ENCODE assay signal across 8 cellular contexts in genomic region chr10:42754155-42755027, GRCh38. TPM values are rescaled to one million over a fixed set of nuclear protein-coding genes. Genes with fewer than 3 reads are reported as not detected.
A peak's percentile ranks its signal among the peaks of the same experiment; 100 is the strongest.
DNase-seq lines count a peak whose midpoint lies in the region; ATAC-seq and TF ChIP-seq lines count a peak whose summit lies in the region.

No MANE protein-coding gene starts in this region.

- H3K9me3 Mint-ChIP-seq in activated T-cell treated with anti-CD3 and anti-CD28 coated beads, Interleukin-2, amount 50 U/mL, for 72 hours = no peaks in the 10 kb centered on the region
- H3K9me3 Mint-ChIP-seq in osteocyte (ENCODE audit: unreplicated experiment) = no peaks in the 10 kb centered on the region

- H3K27me3 ChIP-seq in BJ (ENCODE audit: control insufficient read depth, insufficient read depth, low read length) = peaks cover 21% of the 10 kb centered on the region
- H3K27me3 ChIP-seq in foreskin keratinocyte = peaks cover 45% of the 10 kb centered on the region

- H3K4me3 Mint-ChIP-seq in activated T-cell treated with anti-CD3 and anti-CD28 coated beads, Interleukin-2, amount 50 U/mL, for 72 hours = peak overlapping the region; percentile 88 to 91
- peak overlapping the region; percentile 79 for H3K4me3 Mint-ChIP-seq in osteocyte (ENCODE audit: unreplicated experiment)

- no peaks in the 10 kb centered on the region for H3K36me3 ChIP-seq in BJ (ENCODE audit: control insufficient read depth, insufficient read depth, low read length)

- H3K4me1 Mint-ChIP-seq in activated T-cell treated with anti-CD3 and anti-CD28 coated beads, Interleukin-2, amount 50 U/mL, for 72 hours (ENCODE audit: low read depth) = peaks cover 6% of the 10 kb centered on the region
- H3K4me1 Mint-ChIP-seq in osteocyte (ENCODE audit: unreplicated experiment) = peaks cover 9% of the 10 kb centered on the region

- TF ChIP-seq CTCF in BJ (IDR thresholded peaks at IDR 0.05; ENCODE audit: insufficient read depth, low read depth, low read length) = no peak
- no peak for TF ChIP-seq CTCF in foreskin keratinocyte (conservative IDR thresholded peaks at IDR 0.05)
- TF ChIP-seq CTCF in osteocyte (IDR thresholded peaks at IDR 0.05) = no peak

- CTCF ChIA-PET in BJ (lab: Yijun Ruan, JAX) = interaction anchor here (1.2 to 2.0 kb wide), 7 partner anchors 8 to 357 kb away, joined by 3 to 14 read pairs (median 4); no protein-coding TSS in a partner anchor

- TF ChIP-seq POLR2A in GM18505 (IDR thresholded peaks at IDR 0.05; ENCODE audit: borderline replicate concordance, extremely low read depth, insufficient read depth, insufficient read length) = no peak

- POLR2A ChIA-PET in BJ (lab: Charles Lee) = no interaction called here

- H3K27me3 Mint-ChIP-seq in activated T-cell treated with anti-CD3 and anti-CD28 coated beads, Interleukin-2, amount 50 U/mL, for 72 hours (ENCODE audit: low read depth) = peaks cover 39% of the 10 kb centered on the region
- peaks cover 41% of the 10 kb centered on the region for H3K27me3 Mint-ChIP-seq in osteocyte (ENCODE audit: unreplicated experiment)

- ATAC-seq in HG03354 (IDR thresholded peaks at IDR 0.05; ENCODE audit: poor library complexity, severe bottlenecking, unreplicated experiment) (peak; percentile 39), foreskin keratinocyte (peak; percentile 32), HG03342 (IDR thresholded peaks at IDR 0.05; ENCODE audit: unreplicated experiment) (no peak), GM18505 (IDR thresholded peaks at IDR 0.05; ENCODE audit: unreplicated experiment) (no peak)
- ATAC-seq in activated T-cell treated with anti-CD3 and anti-CD28 coated beads, Interleukin-2, amount 50 U/mL, for 72 hours (replicated peaks in 1 of 2) = peak; percentile 55 to 64

- H3K4me3 ChIP-seq in BJ (ENCODE audit: low read depth, low read length) = peak overlapping the region; percentile 40

- no peaks in the 10 kb centered on the region for H3K36me3 Mint-ChIP-seq in activated T-cell treated with anti-CD3 and anti-CD28 coated beads, Interleukin-2, amount 50 U/mL, for 72 hours (ENCODE audit: insufficient read depth in 2 of 2)
- no peaks in the 10 kb centered on the region for H3K36me3 Mint-ChIP-seq in osteocyte (ENCODE audit: unreplicated experiment)

- no peaks in the 10 kb centered on the region for H3K4me1 ChIP-seq in foreskin keratinocyte

- H3K27ac ChIP-seq in foreskin keratinocyte = no peak overlapping the region

- DNase-seq in BJ (ENCODE audit: low read depth) = no peak
- peak; percentile 27 to 53 for DNase-seq in activated T-cell treated with anti-CD3 and anti-CD28 coated beads, Interleukin-2, amount 50 U/mL, for 72 hours
- peak in 1 of 2 donors; percentile 21 for DNase-seq in foreskin keratinocyte
- no peak for DNase-seq in osteocyte (ENCODE audit: extremely low spot score, unreplicated experiment)
- no peak for DNase-seq in amniotic stem cell (lab: John Stamatoyannopoulos, UW)

- no peak overlapping the region for H3K27ac Mint-ChIP-seq in activated T-cell treated with anti-CD3 and anti-CD28 coated beads, Interleukin-2, amount 50 U/mL, for 72 hours
- no peak overlapping the region for H3K27ac Mint-ChIP-seq in osteocyte (ENCODE audit: unreplicated experiment)

RNA-seq across cellular contexts. Expression of gene BMS1, which starts 28.2 kb away (rescaled TPM):
- 2.7 and 5.4 TPM in 2 replicates for polyA plus RNA-seq in BJ (2011; rRNA removed)
- polyA minus RNA-seq in BJ (2011; rRNA and poly(A)+ RNA removed) = 4.1 and 5.2 TPM in 2 replicates
- 10 to 100 TPM; 14.3 to 14.5 TPM for total RNA-seq in activated T-cell treated with anti-CD3 and anti-CD28 coated beads, Interleukin-2, amount 50 U/mL, for 72 hours
- total RNA-seq in foreskin keratinocyte = 25.8 and 29.3 TPM in 2 replicates
- 10.4 and 13.0 TPM in 2 replicates for polyA plus RNA-seq in foreskin keratinocyte
- 16.2 and 16.4 TPM in 2 replicates for total RNA-seq in osteocyte

Comparison
In these comparisons a context has a peak if more than half of its experiments do, and no peak if none do; other contexts are left out.
1. DNase-seq: peak in activated T-cell treated with anti-CD3 and anti-CD28 coated beads, Interleukin-2, amount 50 U/mL, for 72 hours (2 of 2); none in BJ (single experiment), osteocyte (single experiment) and amniotic stem cell (single experiment).
2. ATAC-seq: peak in HG03354 (single experiment), activated T-cell treated with anti-CD3 and anti-CD28 coated beads, Interleukin-2, amount 50 U/mL, for 72 hours (2 of 2) and foreskin keratinocyte (single experiment); none in HG03342 (single experiment) and GM18505 (single experiment).